18 cellular contexts compared by ENCODE assay signal in the genomic region with DNA sequence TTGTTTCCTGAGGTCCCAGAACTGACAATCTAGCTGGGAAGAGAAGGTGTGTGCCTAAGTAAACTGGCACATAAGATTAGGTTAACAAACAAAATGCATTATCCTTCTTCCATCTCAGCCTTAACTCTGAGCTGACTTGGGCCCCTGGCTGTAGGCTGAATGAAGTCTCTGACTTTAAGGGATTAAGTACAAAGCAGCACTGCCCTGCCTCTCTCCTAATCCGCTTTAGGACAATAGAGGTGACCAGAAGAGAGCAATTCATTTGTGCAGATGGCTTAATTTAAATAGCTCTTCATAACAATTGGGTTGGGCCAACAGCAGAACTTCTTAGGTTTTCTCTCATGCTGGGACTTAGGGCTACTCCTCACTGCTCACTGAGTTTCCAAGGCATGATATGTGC.
"Had no signal": no experiment of that assay in that cellular context is flagged by ENCODE, and none has a peak within 500 bp of the region (broad histone marks: within the 10 kb centered on the region; RNA-seq: fewer than 3 reads in every experiment).

No MANE protein-coding gene starts in this region.

- H3K4me3 Mint-ChIP-seq: activated naive CD4-positive, alpha-beta T cell treated with anti-CD3 and anti-CD28 coated beads, Interleukin-2, amount 50 U/mL, for 24 hours; dendritic cell treated with granulocyte-macrophage colony-stimulating factor and Interleukin-4, amounts not matched to agents 40 ng/mL and 50 ng/mL, for 4 days; effector memory CD8-positive, alpha-beta T cell; naive thymus-derived CD8-positive, alpha-beta T cell; stimulated activated effector memory CD8-positive, alpha-beta T cell treated with anti-CD3 and anti-CD28 coated beads, Interleukin-12 subunit alpha, Interleukin-12 subunit beta, amount 100 ng/mL, for 72 hours had no signal

- H3K4me1 ChIP-seq: adrenal gland, parathyroid adenoma, upper lobe of left lung had no signal

- H3K27me3 Mint-ChIP-seq: activated naive CD4-positive, alpha-beta T cell treated with anti-CD3 and anti-CD28 coated beads, Interleukin-2, amount 50 U/mL, for 24 hours; dendritic cell treated with granulocyte-macrophage colony-stimulating factor and Interleukin-4, amounts not matched to agents 40 ng/mL and 50 ng/mL, for 4 days; effector memory CD8-positive, alpha-beta T cell had no signal

- H3K4me1 Mint-ChIP-seq: activated naive CD4-positive, alpha-beta T cell treated with anti-CD3 and anti-CD28 coated beads, Interleukin-2, amount 50 U/mL, for 24 hours; naive thymus-derived CD8-positive, alpha-beta T cell; stimulated activated effector memory CD8-positive, alpha-beta T cell treated with anti-CD3 and anti-CD28 coated beads, Interleukin-12 subunit alpha, Interleukin-12 subunit beta, amount 100 ng/mL, for 72 hours had no signal

- H2AFZ ChIP-seq: hepatocyte, parathyroid adenoma had no signal

- H3K27ac Mint-ChIP-seq: activated naive CD4-positive, alpha-beta T cell treated with anti-CD3 and anti-CD28 coated beads, Interleukin-2, amount 50 U/mL, for 24 hours; dendritic cell treated with granulocyte-macrophage colony-stimulating factor and Interleukin-4, amounts not matched to agents 40 ng/mL and 50 ng/mL, for 4 days; effector memory CD8-positive, alpha-beta T cell; naive thymus-derived CD8-positive, alpha-beta T cell; stimulated activated effector memory CD8-positive, alpha-beta T cell treated with anti-CD3 and anti-CD28 coated beads, Interleukin-12 subunit alpha, Interleukin-12 subunit beta, amount 100 ng/mL, for 72 hours had no signal

- H3K4me2 ChIP-seq: hepatocyte had no signal

- H3K9me3 ChIP-seq: adrenal gland, neutrophil, thoracic aorta, upper lobe of left lung had no signal

- DNase-seq: activated CD4-positive, alpha-beta T cell treated with anti-CD3 and anti-CD28 coated beads, Interleukin-2, amount 50 U/mL, for 4 hours; activated gamma-delta T cell; adrenal gland; effector memory CD8-positive, alpha-beta T cell; left cardiac atrium; mesenchymal stem cell; naive thymus-derived CD8-positive, alpha-beta T cell; stimulated activated CD4-positive, alpha-beta T cell treated with anti-CD3 and anti-CD28 coated beads, Interleukin-4, amount 100 ng/mL, for 24 hours; T-helper 2 cell; upper lobe of left lung had no signal

- H3K36me3 Mint-ChIP-seq: activated naive CD4-positive, alpha-beta T cell treated with anti-CD3 and anti-CD28 coated beads, Interleukin-2, amount 50 U/mL, for 24 hours; naive thymus-derived CD8-positive, alpha-beta T cell; stimulated activated effector memory CD8-positive, alpha-beta T cell treated with anti-CD3 and anti-CD28 coated beads, Interleukin-12 subunit alpha, Interleukin-12 subunit beta, amount 100 ng/mL, for 72 hours had no signal

- H3K36me3 ChIP-seq: adrenal gland, neutrophil, thoracic aorta, upper lobe of left lung had no signal

- H3K9ac ChIP-seq: parathyroid adenoma had no signal

- H3K27ac ChIP-seq: adrenal gland, hepatocyte, neutrophil, parathyroid adenoma, thoracic aorta, upper lobe of left lung, VCaP had no signal

- H3K27me3 ChIP-seq: adrenal gland, hepatocyte, neutrophil, upper lobe of left lung had no signal

- H3K4me3 ChIP-seq: adrenal gland, hepatocyte, thoracic aorta, upper lobe of left lung had no signal

- H3K79me2 ChIP-seq: hepatocyte, parathyroid adenoma had no signal
